ENCODE assay signal across 1 cellular context in the genomic region with DNA sequence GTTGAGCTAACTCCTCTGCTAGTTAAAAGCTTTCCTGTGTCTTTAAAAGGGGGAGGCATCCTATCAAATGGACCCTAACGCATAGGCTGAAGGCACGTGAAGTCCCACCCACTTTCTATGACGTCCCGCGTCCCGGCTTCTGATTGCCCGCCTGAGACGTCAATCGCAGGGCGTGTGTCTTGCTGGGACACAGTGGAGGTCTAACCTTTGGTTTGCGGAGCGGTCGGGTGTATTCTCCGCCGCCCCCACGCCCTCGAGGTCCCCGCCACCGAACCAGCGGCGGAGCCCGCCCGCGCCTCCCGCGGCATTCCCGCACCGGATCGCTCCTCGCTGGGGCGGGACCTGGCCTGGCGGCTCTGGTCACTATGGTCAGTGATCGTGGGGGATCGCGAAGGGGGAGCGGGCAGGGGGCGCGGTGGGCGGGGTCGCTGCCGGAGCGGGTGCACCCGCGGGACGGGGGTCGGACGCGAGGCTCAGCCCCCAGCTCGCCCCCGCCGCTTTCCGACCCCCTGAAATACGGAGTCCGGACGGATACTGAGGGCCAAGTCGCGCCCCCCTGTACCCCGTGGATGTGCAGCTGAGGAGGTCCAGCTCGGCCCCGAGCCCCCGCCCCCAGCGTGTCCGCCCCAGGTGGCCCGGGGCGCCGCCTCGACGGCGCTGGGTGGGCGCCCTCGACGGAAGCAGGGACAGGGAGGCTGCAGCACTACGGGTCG.
TF ChIP-seq lines count a peak whose summit lies in the region.

A gene (plus strand): TSS at position 168 of the 713 bp plus-strand sequence. CDS start 198 bp downstream, at position 366.

TF ChIP-seq in SK-N-SH treated with all-trans-retinoic acid at 6 μM for 48 hours, 23 proteins besides CTCF, POLR2A, EP300 and RAD21 (continued from another document):
- TF ChIP-seq ZFP3 (CRISPR knock-in tag; IDR thresholded peaks at IDR 0.05) (no peak), ESRRG (CRISPR knock-in tag; IDR thresholded peaks at IDR 0.05) (no peak)
- TF ChIP-seq, protein P1, sequence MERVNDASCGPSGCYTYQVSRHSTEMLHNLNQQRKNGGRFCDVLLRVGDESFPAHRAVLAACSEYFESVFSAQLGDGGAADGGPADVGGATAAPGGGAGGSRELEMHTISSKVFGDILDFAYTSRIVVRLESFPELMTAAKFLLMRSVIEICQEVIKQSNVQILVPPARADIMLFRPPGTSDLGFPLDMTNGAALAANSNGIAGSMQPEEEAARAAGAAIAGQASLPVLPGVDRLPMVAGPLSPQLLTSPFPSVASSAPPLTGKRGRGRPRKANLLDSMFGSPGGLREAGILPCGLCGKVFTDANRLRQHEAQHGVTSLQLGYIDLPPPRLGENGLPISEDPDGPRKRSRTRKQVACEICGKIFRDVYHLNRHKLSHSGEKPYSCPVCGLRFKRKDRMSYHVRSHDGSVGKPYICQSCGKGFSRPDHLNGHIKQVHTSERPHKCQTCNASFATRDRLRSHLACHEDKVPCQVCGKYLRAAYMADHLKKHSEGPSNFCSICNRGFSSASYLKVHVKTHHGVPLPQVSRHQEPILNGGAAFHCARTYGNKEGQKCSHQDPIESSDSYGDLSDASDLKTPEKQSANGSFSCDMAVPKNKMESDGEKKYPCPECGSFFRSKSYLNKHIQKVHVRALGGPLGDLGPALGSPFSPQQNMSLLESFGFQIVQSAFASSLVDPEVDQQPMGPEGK (CRISPR knock-in tag; IDR thresholded peaks at IDR 0.05; ENCODE audit: borderline replicate concordance) = no peak; the same call in 1 of the 2 replicates
TF ChIP-seq in SK-N-SH treated with all-trans-retinoic acid at 6 μM for 48 hours: peak in this region for 0.
